15 cellular contexts compared by ENCODE assay signal in genomic region chr9:70046274-70047070, GRCh38. TPM values are rescaled to one million over a fixed set of nuclear protein-coding genes. Genes with fewer than 3 reads are reported as not detected.
DNase-seq lines count a peak whose midpoint lies in the region; FAIRE-seq and TF ChIP-seq lines count a peak whose summit lies in the region.
"Had no signal": no experiment of that assay in that cellular context is flagged by ENCODE, and none has a peak within 500 bp of the region (broad histone marks: within the 10 kb centered on the region; RNA-seq: fewer than 3 reads in every experiment).

No MANE protein-coding gene starts in this region.

- H3K4me1 ChIP-seq in H1 (replicated peaks in 1 of 4; ENCODE audit: control insufficient read depth in 3 of 4, insufficient read depth in 4 of 4, low read length in 3 of 4): peaks cover 6 to 14% (median 10%) of the 10 kb centered on the region in 4 experiments
- no peaks in the 10 kb centered on the region for H3K4me1 ChIP-seq in urinary bladder (ENCODE audit: insufficient read depth)

- H3K27ac Mint-ChIP-seq in nephron: peak overlapping the region in 1 of 3 experiments; percentile 43
- H3K27ac Mint-ChIP-seq: activated naive CD4-positive, alpha-beta T cell treated with anti-CD3 and anti-CD28 coated beads, Interleukin-2, amount 50 U/mL, for 24 hours; natural killer cell treated with Interleukin-12 subunit alpha and Interleukin-12 subunit beta and Interleukin-15 and Interleukin-18, amount 100 ng/mL, for 72 hours had no signal

- H3K23ac ChIP-seq in H1 (ENCODE audit: insufficient read length): no peak overlapping the region

- H3K9me3 Mint-ChIP-seq in nephron: no peaks in the 10 kb centered on the region
- H3K9me3 Mint-ChIP-seq: activated naive CD4-positive, alpha-beta T cell treated with anti-CD3 and anti-CD28 coated beads, Interleukin-2, amount 50 U/mL, for 24 hours; natural killer cell treated with Interleukin-12 subunit alpha and Interleukin-12 subunit beta and Interleukin-15 and Interleukin-18, amount 100 ng/mL, for 72 hours had no signal

- H2BK20ac ChIP-seq in H1 (ENCODE audit: low read length): peak overlapping the region; percentile 73; the same call in 1 of the 2 replicates

- CTCF ChIA-PET in H1 (lab: Charles Lee; ENCODE audit: partially characterized antibody): interaction anchor here (1.1 to 6.3 kb wide), 2 partner anchors 27 to 66 kb away, joined by 3 to 42 read pairs; no protein-coding TSS in a partner anchor

- H2BK120ac ChIP-seq in H1 (replicated peaks; ENCODE audit: low read depth, low read length): no peak overlapping the region

- TF ChIP-seq EP300 in H1 (IDR thresholded peaks at IDR 0.05; ENCODE audit: borderline replicate concordance in 1 of 2, low read depth in 2 of 2, low read length in 2 of 2): no peak

- FAIRE-seq in H1 (lab: Jason Lieb, UNC): no peak

- TF ChIP-seq POLR2A in H1 (IDR thresholded peaks at IDR 0.05; ENCODE audit: control extremely low read depth in 1 of 2, low read depth in 2 of 2, low read length in 2 of 2): no peak

- TF ChIP-seq RAD21 in H1 (IDR thresholded peaks at IDR 0.05 in 1 of 2, conservative IDR thresholded peaks at IDR 0.05 in 1 of 2; ENCODE audit: low read depth in 2 of 2, low read length in 2 of 2): no peak

- no peak overlapping the region for H3K18ac ChIP-seq in H1 (ENCODE audit: extremely low read depth, low read length)

- H3K4me3 Mint-ChIP-seq in nephron: peak overlapping the region in 2 of 3 experiments; percentile 62 to 92
- H3K4me3 Mint-ChIP-seq: activated naive CD4-positive, alpha-beta T cell treated with anti-CD3 and anti-CD28 coated beads, Interleukin-2, amount 50 U/mL, for 24 hours; natural killer cell treated with Interleukin-12 subunit alpha and Interleukin-12 subunit beta and Interleukin-15 and Interleukin-18, amount 100 ng/mL, for 72 hours had no signal

- no peak overlapping the region for H2BK5ac ChIP-seq in H1 (ENCODE audit: low read depth, low read length)

- H4K91ac ChIP-seq in H1 (replicated peaks; ENCODE audit: insufficient read length, low read length): no peak overlapping the region

- peaks cover 35% of the 10 kb centered on the region for H3K27me3 Mint-ChIP-seq in nephron (ENCODE audit: low read depth)

- H2AFZ ChIP-seq in H1 (ENCODE audit: low read length): no peak overlapping the region

- H3K27ac ChIP-seq in H1 (ENCODE audit: low read depth, low read length): no peak overlapping the region
- H3K27ac ChIP-seq in urinary bladder (ENCODE audit: low read depth): peak overlapping the region; percentile 24
- H3K27ac ChIP-seq: 22Rv1 had no signal

- 79% methylated on average over 7 of the region's 7 CpGs; no CpG with 5 or more reads in 1 of the 2 experiments for WGBS in H1 (ENCODE audit: extremely low coverage in 1 of 2, insufficient coverage in 1 of 2, insufficient read length in 1 of 2, insufficient replicate concordance in 2 of 2, low coverage in 1 of 2, low lambda C conversion rate in 2 of 2, missing lambda C conversion rate in 1 of 2), 2 experiments
- WGBS in urinary bladder: 34% methylated on average over 7 of the region's 7 CpGs

- H4K5ac ChIP-seq in H1 (ENCODE audit: insufficient read length, low read depth, low read length): no peak overlapping the region

- POLR2A ChIA-PET in H1 (lab: Charles Lee; ENCODE audit: partially characterized antibody): interaction anchor here (0.6 to 0.7 kb wide), 2 partner anchors 10 to 13 kb away, joined by 3 to 4 read pairs; no protein-coding TSS in a partner anchor

- H3K36me3 ChIP-seq in H1 (ENCODE audit: control insufficient read depth in 2 of 4, insufficient read depth in 4 of 4, low read length in 3 of 4): no peaks in the 10 kb centered on the region
- no peaks in the 10 kb centered on the region for H3K36me3 ChIP-seq in urinary bladder (ENCODE audit: insufficient read depth)

- H3K4me3 ChIP-seq in H1 (ENCODE audit: extremely low read depth in 1 of 4, insufficient read depth in 2 of 4, low read depth in 3 of 4, low read length in 4 of 4) (no peak overlapping the region), urinary bladder (ENCODE audit: low read depth, low read length) (no peak overlapping the region)

- peak overlapping the region in 1 of 2 experiments; percentile 14; a peak in 1 of 4 replicates for H3K4me2 ChIP-seq in H1 (ENCODE audit: insufficient read depth in 1 of 2, low read depth in 2 of 2, low read length in 2 of 2)

- peak overlapping the region; percentile 84; the same call in 1 of the 2 replicates for H2BK12ac ChIP-seq in H1 (ENCODE audit: low read depth, low read length)

- H3K9me3 ChIP-seq in H1 (ENCODE audit: insufficient read depth in 2 of 2, low read depth in 1 of 2, low read length in 1 of 2): no peaks in the 10 kb centered on the region

- peak; percentile 17 for DNase-seq in DMS 273 (lab: John Stamatoyannopoulos, UW; ENCODE audit: unreplicated experiment)
- DNase-seq in DMS 273 treated with DMSO at 0.1 percent for 48 hours (lab: John Stamatoyannopoulos, UW): no peak
- peak in 1 of 2 experiments; percentile 44 for DNase-seq in H1 (ENCODE audit: low read depth in 1 of 2, low spot score in 2 of 2)
- no peak for DNase-seq in NCI-H1092 treated with DMSO at 0.1 percent for 48 hours (lab: John Stamatoyannopoulos, UW)
- no peak for DNase-seq in GM13977 (ENCODE audit: low spot score)
- no peak for DNase-seq in SKM-1 (lab: John Stamatoyannopoulos, UW; ENCODE audit: unreplicated experiment)
- DNase-seq: activated CD4-positive, alpha-beta T cell treated with anti-CD3 and anti-CD28 coated beads for 4 hours; DMS79; KG1; NCI-H226 had no signal

- H3K4me1 Mint-ChIP-seq in nephron: peaks cover 72% of the 10 kb centered on the region

- H3K9ac ChIP-seq in H1 (replicated peaks in 1 of 4; ENCODE audit: extremely low read depth in 1 of 4, low read depth in 3 of 4, low read length in 3 of 4): no peak overlapping the region; a peak in 1 of 7 replicates

- H3K79me1 ChIP-seq in H1 (ENCODE audit: low read depth, low read length): no peaks in the 10 kb centered on the region; the same call in 1 of the 2 replicates

- H2AK5ac ChIP-seq in H1 (ENCODE audit: low read depth, low read length): no peak overlapping the region

- no peaks in the 10 kb centered on the region; a peak in 1 of 4 replicates for H3K79me2 ChIP-seq in H1 (ENCODE audit: control insufficient read depth in 1 of 2, insufficient read depth in 2 of 2, low read length in 2 of 2)

- no peak for TF ChIP-seq CTCF in H1 (IDR thresholded peaks at IDR 0.05; ENCODE audit: control extremely low read depth in 1 of 3, insufficient read depth in 1 of 3, low read depth in 1 of 3, low read length in 3 of 3)
- no peak for TF ChIP-seq CTCF in nephron (IDR thresholded peaks at IDR 0.05; ENCODE audit: unreplicated experiment in 3 of 3)
- TF ChIP-seq CTCF in GM13977 (IDR thresholded peaks at IDR 0.05; ENCODE audit: extremely low read depth, insufficient read depth, missing control alignments): no peak

- H3K36me3 Mint-ChIP-seq in nephron (ENCODE audit: low read depth): no peaks in the 10 kb centered on the region
- H3K36me3 Mint-ChIP-seq: activated naive CD4-positive, alpha-beta T cell treated with anti-CD3 and anti-CD28 coated beads, Interleukin-2, amount 50 U/mL, for 24 hours; natural killer cell treated with Interleukin-12 subunit alpha and Interleukin-12 subunit beta and Interleukin-15 and Interleukin-18, amount 100 ng/mL, for 72 hours had no signal

- no peak overlapping the region for H3K56ac ChIP-seq in H1 (replicated peaks; ENCODE audit: insufficient read length, low read depth, low read length)

- in situ Hi-C loops in GM13977 (cut with MboI; ENCODE audit: low pct_unique_long_range_greater_than_20kb, low sequenced_read_pairs, unreplicated experiment): no loop called here

- H3K4ac ChIP-seq in H1 (replicated peaks; ENCODE audit: insufficient read length, low read depth, low read length): no peak overlapping the region

- peak overlapping the region; percentile 19; the same call in 1 of the 2 replicates for H2BK15ac ChIP-seq in H1 (ENCODE audit: low read length)

- no peaks in the 10 kb centered on the region for H3K27me3 ChIP-seq in H1 (replicated peaks in 1 of 4; ENCODE audit: control insufficient read depth in 3 of 4, extremely low read depth in 1 of 4, insufficient read depth in 3 of 4, low read length in 3 of 4)

- H4K8ac ChIP-seq in H1 (ENCODE audit: extremely low read depth, insufficient read depth, low read length): no peak overlapping the region

- H3K14ac ChIP-seq in H1 (ENCODE audit: insufficient read length): no peak overlapping the region

- no peaks in the 10 kb centered on the region for H4K20me1 ChIP-seq in H1 (replicated peaks in 1 of 2; ENCODE audit: control insufficient read depth in 1 of 2, insufficient read depth in 2 of 2, low read length in 2 of 2)

- H3K23me2 ChIP-seq in H1 (ENCODE audit: low read depth, low read length): peaks cover 12% of the 10 kb centered on the region

TF ChIP-seq in H1, 55 proteins besides CTCF, POLR2A, EP300 and RAD21:
- TF ChIP-seq BCL11A (IDR thresholded peaks at IDR 0.05; ENCODE audit: low read depth in 2 of 2, low read length in 2 of 2) (no peak), CHD2 (IDR thresholded peaks at IDR 0.05; ENCODE audit: low read length) (no peak), SP4 (IDR thresholded peaks at IDR 0.05; ENCODE audit: low read length) (no peak)

RNA-seq across cellular contexts. Expression of gene MAMDC2, which starts 2.8 kb away (rescaled TPM):
- total RNA-seq in H1 (2021; fragmentation: NEBNext Ultra II Directional; extraction: Animal tissue kit (Norgen Biotek cat#: 25700)): 15.3 and 15.4 TPM in 2 replicates
- polyA plus RNA-seq in H1 (2011; rRNA removed) (6.1 and 6.4 TPM in 2 replicates), urinary bladder (76.4 TPM)
- polyA plus RNA-seq in H1 (2011; cell fraction: cytosol; rRNA removed): 6.7 TPM
- polyA plus RNA-seq in H1 (2011; cell fraction: nucleus; rRNA removed): 6.8 TPM
- 5.8 to 7.9 TPM (median 7.4 TPM) in 4 replicates for polyA plus RNA-seq in H1 (2012, experiment 1 of 2)
- 2.0 TPM for polyA plus RNA-seq in H1 (2012, experiment 2 of 2)
- 14.5 TPM for polyA plus RNA-seq in H1 (2013, experiment 1 of 2)
- 13.1 TPM for polyA plus RNA-seq in H1 (2013, experiment 2 of 2)
- 11.6 and 13.7 TPM in 2 replicates for polyA minus RNA-seq in H1 (2011; rRNA and poly(A)+ RNA removed)
- polyA minus RNA-seq in H1 (2011; cell fraction: cytosol; rRNA and poly(A)+ RNA removed): 7.5 TPM
- 24.9 TPM for polyA minus RNA-seq in H1 (2011; cell fraction: nucleus; rRNA and poly(A)+ RNA removed)
- 52.0 TPM for total RNA-seq in urinary bladder
- total RNA-seq: natural killer cell treated with Interleukin-12 subunit alpha and Interleukin-12 subunit beta and Interleukin-15 and Interleukin-18, amount 100 ng/mL, for 72 hours had no signal
